In the genomic region with DNA sequence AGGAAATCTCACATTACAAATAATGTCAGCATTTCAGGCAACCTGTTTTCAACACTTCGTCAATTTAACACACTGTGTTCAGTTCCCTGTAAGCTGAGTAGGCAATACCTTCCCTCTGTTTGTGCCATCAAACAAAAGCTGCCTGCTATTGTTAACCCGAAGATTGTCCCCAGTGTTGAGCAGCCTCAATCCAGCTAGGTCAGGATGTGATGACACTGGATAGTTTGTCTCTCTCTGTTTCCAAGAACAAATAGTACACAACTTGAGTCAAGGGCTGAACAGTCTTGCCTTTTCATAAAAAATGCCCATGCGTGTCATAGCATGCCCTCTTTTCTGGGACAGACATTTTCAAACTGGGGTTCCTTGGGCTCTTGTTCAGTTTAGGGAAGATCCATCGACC, we compare ENCODE assay signal across 29 cellular contexts. TPM values are rescaled to one million over a fixed set of nuclear protein-coding genes. Genes with fewer than 3 reads are reported as not detected.
DNase-seq lines count a peak whose midpoint lies in the region; ATAC-seq and TF ChIP-seq lines count a peak whose summit lies in the region.
"Had no signal": no experiment of that assay in that cellular context is flagged by ENCODE, and none has a peak within 500 bp of the region (broad histone marks: within the 10 kb centered on the region; RNA-seq: fewer than 3 reads in every experiment).

No MANE protein-coding gene starts in this region.

- DNase-seq in GM23248 (peak; percentile 13), RWPE2 (ENCODE audit: low spot score) (no peak), osteoblast (ENCODE audit: insufficient read length, low spot score, missing footprints) (no peak), SW 1271 (lab: John Stamatoyannopoulos, UW) (no peak), Right ventricle myocardium inferior (ENCODE audit: missing footprints) (no peak)
- no peak for DNase-seq in CD8-positive, alpha-beta memory T cell
- no peak for DNase-seq in NK-92 treated with Interleukin-12 subunit alpha and Interleukin-12 subunit beta, amount 100 ng/mL, for 24 hours (lab: John Stamatoyannopoulos, UW)
- DNase-seq: activated CD4-positive, alpha-beta T cell treated with anti-CD3 and anti-CD28 coated beads for 48 hours; activated naive CD4-positive, alpha-beta T cell treated with anti-CD3 and anti-CD28 coated beads, Interleukin-2, amount 10 ng/mL, durations not matched to agents 7 days and 5 days; adrenal gland; COR-L47; DMS79 treated with DMSO at 0.1 percent for 48 hours; GF-D8; glutamatergic neuron; left ventricle myocardium inferior; midbrain; naive thymus-derived CD8-positive, alpha-beta T cell; NCI-H1048; NCI-H1694 treated with DMSO at 0.1 percent for 48 hours; NCI-H2171 treated with DMSO at 0.1 percent for 48 hours; NCI-H510A treated with DMSO at 0.1 percent for 48 hours; SJCRH30; stimulated activated naive CD4-positive, alpha-beta T cell; upper lobe of right lung; WERI-Rb-1 had no signal

- in situ Hi-C loops in GM23248 (cut with MboI): no loop called here

- peaks cover 0 to 5% (median 3%) of the 10 kb centered on the region in 5 donors for H3K9me3 Mint-ChIP-seq in CD8-positive, alpha-beta memory T cell
- H3K9me3 Mint-ChIP-seq: activated naive CD4-positive, alpha-beta T cell treated with anti-CD3 and anti-CD28 coated beads, Interleukin-2, amount 10 ng/mL, durations not matched to agents 7 days and 5 days; activated T-helper 17 cell treated with anti-CD3 and anti-CD28 coated beads, Interleukin-2, amount 50 U/mL, for 72 hours had no signal

- H3K36me3 ChIP-seq in GM23248 (ENCODE audit: low read depth) (no peaks in the 10 kb centered on the region), RWPE2 (ENCODE audit: low read depth) (no peaks in the 10 kb centered on the region), osteoblast (ENCODE audit: insufficient read depth, low read length) (no peaks in the 10 kb centered on the region)
- no peaks in the 10 kb centered on the region for H3K36me3 ChIP-seq in CD8-positive, alpha-beta memory T cell (ENCODE audit: insufficient read depth, low read length)
- H3K36me3 ChIP-seq: adrenal gland; BLaER1 treated with 17β-estradiol and CSF1 and Interleukin-3, amounts not matched to agents 10 nM and 100 nM; brain microvascular endothelial cell; left ventricle myocardium inferior; SJCRH30; upper lobe of right lung; WERI-Rb-1 had no signal

- peak overlapping the region; percentile 46 for H3K27ac ChIP-seq in GM23248
- H3K27ac ChIP-seq in RWPE2 (ENCODE audit: poor library complexity, severe bottlenecking): peak overlapping the region; percentile 79
- peak overlapping the region; percentile 15 for H3K27ac ChIP-seq in osteoblast (ENCODE audit: low read depth, low read length)
- no peak overlapping the region for H3K27ac ChIP-seq in CD8-positive, alpha-beta memory T cell (ENCODE audit: low read depth, low read length)
- H3K27ac ChIP-seq: adrenal gland, brain microvascular endothelial cell, left ventricle myocardium inferior, SJCRH30, upper lobe of right lung, WERI-Rb-1 had no signal

- H3K4me3 Mint-ChIP-seq in CD8-positive, alpha-beta memory T cell: no peak overlapping the region
- H3K4me3 Mint-ChIP-seq: activated naive CD4-positive, alpha-beta T cell treated with anti-CD3 and anti-CD28 coated beads, Interleukin-2, amount 10 ng/mL, durations not matched to agents 7 days and 5 days; activated T-helper 17 cell treated with anti-CD3 and anti-CD28 coated beads, Interleukin-2, amount 50 U/mL, for 72 hours; naive thymus-derived CD8-positive, alpha-beta T cell had no signal

- no peaks in the 10 kb centered on the region for H3K4me1 Mint-ChIP-seq in CD8-positive, alpha-beta memory T cell
- H3K4me1 Mint-ChIP-seq: activated naive CD4-positive, alpha-beta T cell treated with anti-CD3 and anti-CD28 coated beads, Interleukin-2, amount 10 ng/mL, durations not matched to agents 7 days and 5 days; activated T-helper 17 cell treated with anti-CD3 and anti-CD28 coated beads, Interleukin-2, amount 50 U/mL, for 72 hours; naive thymus-derived CD8-positive, alpha-beta T cell had no signal

- peaks cover 17% of the 10 kb centered on the region for H3F3A ChIP-seq in GM23248 (ENCODE audit: insufficient read depth)

- no peaks in the 10 kb centered on the region for H3K9me3 ChIP-seq in GM23248 (ENCODE audit: low read depth)
- no peaks in the 10 kb centered on the region for H3K9me3 ChIP-seq in RWPE2 (ENCODE audit: severe bottlenecking)
- H3K9me3 ChIP-seq in osteoblast (ENCODE audit: low read depth, low read length): no peaks in the 10 kb centered on the region
- H3K9me3 ChIP-seq in CD8-positive, alpha-beta memory T cell (ENCODE audit: low read length): no peaks in the 10 kb centered on the region
- H3K9me3 ChIP-seq: adrenal gland, SJCRH30, upper lobe of right lung had no signal

- no peaks in the 10 kb centered on the region for H3K9me2 ChIP-seq in GM23248 (ENCODE audit: insufficient read depth)

- POLR2A ChIA-PET in CD8-positive, alpha-beta memory T cell (lab: Charles Lee): no interaction called here

- intact Hi-C loops in Right ventricle myocardium inferior (cut with DNase I): no loop called here

- 78 to 80% methylated on average over 4 of the region's 4 CpGs for WGBS in GM23248 (ENCODE audit: low coverage in 1 of 2, low lambda C conversion rate in 2 of 2, missing lambda C conversion rate in 2 of 2), 2 experiments

- no peaks in the 10 kb centered on the region for H3K79me2 ChIP-seq in GM23248 (ENCODE audit: insufficient read depth)
- H3K79me2 ChIP-seq in osteoblast (ENCODE audit: insufficient read depth, low read length): no peaks in the 10 kb centered on the region

- H3K9ac ChIP-seq in GM23248: no peak overlapping the region
- H3K9ac ChIP-seq: BLaER1 treated with 17β-estradiol and CSF1 and Interleukin-3, amounts not matched to agents 10 nM and 100 nM had no signal

- H3K4me2 ChIP-seq in GM23248 (ENCODE audit: unreplicated experiment) (peak overlapping the region; percentile 29), osteoblast (ENCODE audit: insufficient read depth, low read length) (no peak overlapping the region)

- TF ChIP-seq CTCF in RWPE2 (IDR thresholded peaks at IDR 0.05; ENCODE audit: poor library complexity, severe bottlenecking) (no peak), osteoblast (IDR thresholded peaks at IDR 0.05; ENCODE audit: extremely low read depth, low read depth, low read length) (no peak)

- H3K4me1 ChIP-seq in GM23248 (ENCODE audit: insufficient read depth) (peaks cover 30% of the 10 kb centered on the region), RWPE2 (ENCODE audit: insufficient read depth, poor library complexity, severe bottlenecking) (peaks cover 20% of the 10 kb centered on the region), osteoblast (ENCODE audit: insufficient read depth, low read length) (peaks cover 13% of the 10 kb centered on the region)
- H3K4me1 ChIP-seq in CD8-positive, alpha-beta memory T cell (ENCODE audit: insufficient read depth, low read length): no peaks in the 10 kb centered on the region
- H3K4me1 ChIP-seq: adrenal gland, left ventricle myocardium inferior, SJCRH30, upper lobe of right lung had no signal

- H2AFZ ChIP-seq in GM23248: no peak overlapping the region
- no peak overlapping the region for H2AFZ ChIP-seq in osteoblast (ENCODE audit: low read length)

- H3K27me3 Mint-ChIP-seq in CD8-positive, alpha-beta memory T cell: peaks cover 18 to 58% of the 10 kb centered on the region in 2 donors

- H3K4me3 ChIP-seq in GM23248: no peak overlapping the region
- no peak overlapping the region for H3K4me3 ChIP-seq in RWPE2 (ENCODE audit: severe bottlenecking)
- H3K4me3 ChIP-seq in osteoblast (ENCODE audit: insufficient read depth, low read length): no peak overlapping the region
- no peak overlapping the region for H3K4me3 ChIP-seq in CD8-positive, alpha-beta memory T cell (ENCODE audit: low read length)
- H3K4me3 ChIP-seq: adrenal gland; BLaER1 treated with 17β-estradiol and CSF1 and Interleukin-3, amounts not matched to agents 10 nM and 100 nM; left ventricle myocardium inferior; SJCRH30; upper lobe of right lung had no signal

- H4K20me1 ChIP-seq in GM23248 (ENCODE audit: insufficient read depth) (no peaks in the 10 kb centered on the region), osteoblast (ENCODE audit: insufficient read depth, low read length) (no peaks in the 10 kb centered on the region)
- H4K20me1 ChIP-seq: BLaER1 treated with 17β-estradiol and CSF1 and Interleukin-3, amounts not matched to agents 10 nM and 100 nM had no signal

- ATAC-seq in RWPE2 (ENCODE audit: low read depth) (peak; percentile 41), esophagus mucosa (peak; percentile 65), Right ventricle myocardium inferior (no peak)
- ATAC-seq: activated T-helper 17 cell treated with anti-CD3 and anti-CD28 coated beads, Interleukin-2, amount 50 U/mL, for 72 hours; naive thymus-derived CD8-positive, alpha-beta T cell; upper lobe of right lung had no signal

- H3K27ac Mint-ChIP-seq in CD8-positive, alpha-beta memory T cell: no peak overlapping the region
- H3K27ac Mint-ChIP-seq: activated naive CD4-positive, alpha-beta T cell treated with anti-CD3 and anti-CD28 coated beads, Interleukin-2, amount 10 ng/mL, durations not matched to agents 7 days and 5 days; activated T-helper 17 cell treated with anti-CD3 and anti-CD28 coated beads, Interleukin-2, amount 50 U/mL, for 72 hours had no signal

- CTCF ChIA-PET in CD8-positive, alpha-beta memory T cell (lab: Charles Lee): no interaction called here

- peaks cover 0 to 3% (median 0%) of the 10 kb centered on the region in 3 donors for H3K36me3 Mint-ChIP-seq in CD8-positive, alpha-beta memory T cell
- H3K36me3 Mint-ChIP-seq: activated naive CD4-positive, alpha-beta T cell treated with anti-CD3 and anti-CD28 coated beads, Interleukin-2, amount 10 ng/mL, durations not matched to agents 7 days and 5 days had no signal

- H3K27me3 ChIP-seq in GM23248 (replicated peaks; ENCODE audit: insufficient read depth) (no peaks in the 10 kb centered on the region), RWPE2 (ENCODE audit: insufficient read depth, poor library complexity, severe bottlenecking) (no peaks in the 10 kb centered on the region), osteoblast (ENCODE audit: insufficient read depth, low read length) (no peaks in the 10 kb centered on the region)
- H3K27me3 ChIP-seq in CD8-positive, alpha-beta memory T cell (ENCODE audit: insufficient read depth, low read length, poor library complexity, severe bottlenecking): peaks cover 3% of the 10 kb centered on the region
- H3K27me3 ChIP-seq: adrenal gland; BLaER1 treated with 17β-estradiol and CSF1 and Interleukin-3, amounts not matched to agents 10 nM and 100 nM; brain microvascular endothelial cell; SJCRH30; upper lobe of right lung had no signal

RNA-seq across cellular contexts. Expression of gene HSD17B2, which starts 36.4 kb away (rescaled TPM):
- not detected in 2 replicates for total RNA-seq in GM23248 (2014; rRNA removed; shearing (Covaris generic))
- 0.39 TPM in 1 of 2 replicates, not detected in the other for polyA plus RNA-seq in GM23248 (2016; fragmentation: Nextera tagmentation; extraction: Ambion mirVana)
- total RNA-seq in esophagus mucosa: 1.7 TPM
- not detected in 2 replicates for total RNA-seq in osteoblast
- total RNA-seq in CD8-positive, alpha-beta memory T cell: not detected
- 0.03 TPM for polyA plus RNA-seq in CD8-positive, alpha-beta memory T cell
- not detected for total RNA-seq in Right ventricle myocardium inferior
- total RNA-seq: activated T-helper 17 cell treated with anti-CD3 and anti-CD28 coated beads, Interleukin-2, amount 50 U/mL, for 72 hours; adrenal gland; left ventricle myocardium inferior; naive thymus-derived CD8-positive, alpha-beta T cell; SJCRH30 had no signal
